8 cellular contexts compared by ENCODE assay signal in genomic region chr2:189412330-189412953, GRCh38. TPM values are rescaled to one million over a fixed set of nuclear protein-coding genes. Genes with fewer than 3 reads are reported as not detected.
A peak's percentile ranks its signal among the peaks of the same experiment; 100 is the strongest.
DNase-seq lines count a peak whose midpoint lies in the region; ATAC-seq and TF ChIP-seq lines count a peak whose summit lies in the region.

No MANE protein-coding gene starts in this region.

- H3K36me3 ChIP-seq in GM23338 (ENCODE audit: insufficient read depth), result no peaks in the 10 kb centered on the region
- H3K36me3 ChIP-seq in MG63, result no peaks in the 10 kb centered on the region
- no peaks in the 10 kb centered on the region for H3K36me3 ChIP-seq in subcutaneous abdominal adipose tissue (ENCODE audit: control insufficient read depth in 5 of 5, insufficient read depth in 5 of 5, low read length in 5 of 5)

- H3K9me3 Mint-ChIP-seq in T-helper 2 cell treated with Interferon-gamma antibody and Interleukin-4, amounts not matched to agents 5 μg/mL and 100 μg/mL, for 36 hours, result no peaks in the 10 kb centered on the region
- H3K9me3 Mint-ChIP-seq in GM23338 (no peaks in the 10 kb centered on the region), mesothelial cell of epicardium (peaks cover 9% of the 10 kb centered on the region)

- no peak; the same call in 2 of the 3 replicates for ATAC-seq in GM23338

- no peak overlapping the region for H3K4me3 Mint-ChIP-seq in T-helper 2 cell treated with Interferon-gamma antibody and Interleukin-4, amounts not matched to agents 5 μg/mL and 100 μg/mL, for 36 hours
- no peak overlapping the region for H3K4me3 Mint-ChIP-seq in GM23338
- no peak overlapping the region for H3K4me3 Mint-ChIP-seq in mesothelial cell of epicardium

- TF ChIP-seq CTCF in GM23338 (conservative IDR thresholded peaks at IDR 0.05; ENCODE audit: low read depth in 2 of 2) (peak; percentile 84 to 91), mesothelial cell of epicardium (IDR thresholded peaks at IDR 0.05; ENCODE audit: unreplicated experiment) (peak; percentile 81)

- no peaks in the 10 kb centered on the region; the same call in none of the 2 replicates for H3K9me3 ChIP-seq in MG63
- no peaks in the 10 kb centered on the region for H3K9me3 ChIP-seq in subcutaneous abdominal adipose tissue (ENCODE audit: control insufficient read depth in 5 of 5, low read length in 5 of 5)

- no peaks in the 10 kb centered on the region for H3K36me3 Mint-ChIP-seq in T-helper 2 cell treated with Interferon-gamma antibody and Interleukin-4, amounts not matched to agents 5 μg/mL and 100 μg/mL, for 36 hours (ENCODE audit: low read depth)
- H3K36me3 Mint-ChIP-seq in GM23338 (ENCODE audit: low read depth), result no peaks in the 10 kb centered on the region
- H3K36me3 Mint-ChIP-seq in mesothelial cell of epicardium, result no peaks in the 10 kb centered on the region

- no peaks in the 10 kb centered on the region for H3K9me2 ChIP-seq in GM23338 (ENCODE audit: insufficient read depth)

- H3K4me1 ChIP-seq in GM23338 (ENCODE audit: insufficient read depth) (peaks cover 4% of the 10 kb centered on the region; the same call in 1 of the 2 replicates), subcutaneous abdominal adipose tissue (ENCODE audit: control insufficient read depth in 5 of 5, insufficient read depth in 5 of 5, low read length in 5 of 5) (peaks cover 0 to 17% (median 10%) of the 10 kb centered on the region in 5 donors)

- no peak overlapping the region for H2AFZ ChIP-seq in GM23338

- peak in 3 of 5 experiments; percentile 5 to 46 (median 17) for DNase-seq in T-helper 2 cell
- DNase-seq in T-helper 2 cell treated with Interferon-gamma antibody and Interleukin-4, amounts not matched to agents 5 μg/mL and 100 μg/mL, for 36 hours (ENCODE audit: low spot score), result no peak
- DNase-seq in GM23338 (ENCODE audit: low spot score), result peak; percentile 47
- peak; percentile 11 for DNase-seq in MG63
- DNase-seq in T-helper 1 cell, result peak in 3 of 5 donors; percentile 12 to 46 (median 30)
- peak; percentile 73 for DNase-seq in dedifferentiated amniotic fluid mesenchymal stem cell (ENCODE audit: extremely low spot score)
- peak in 1 of 2 experiments; percentile 67 for DNase-seq in mesothelial cell of epicardium (ENCODE audit: low spot score in 2 of 2, unreplicated experiment in 2 of 2)

- H3K27me3 ChIP-seq in GM23338 (ENCODE audit: insufficient read depth), result no peaks in the 10 kb centered on the region
- H3K27me3 ChIP-seq in MG63, result no peaks in the 10 kb centered on the region
- no peaks in the 10 kb centered on the region for H3K27me3 ChIP-seq in subcutaneous abdominal adipose tissue (ENCODE audit: control insufficient read depth in 5 of 5, insufficient read depth in 4 of 5, low read length in 5 of 5)

- H3K27ac ChIP-seq in GM23338 (ENCODE audit: low read depth), result no peak overlapping the region
- H3K27ac ChIP-seq in subcutaneous abdominal adipose tissue (ENCODE audit: low read depth, low read length), result peak overlapping the region; percentile 83

- no peak overlapping the region for H3K4me3 ChIP-seq in GM23338
- H3K4me3 ChIP-seq in MG63, result no peak overlapping the region
- no peak overlapping the region for H3K4me3 ChIP-seq in subcutaneous abdominal adipose tissue (ENCODE audit: low read depth in 1 of 5, low read length in 5 of 5)

- H4K20me1 ChIP-seq in GM23338 (replicated peaks; ENCODE audit: insufficient read depth), result no peaks in the 10 kb centered on the region

- H3K27me3 Mint-ChIP-seq in T-helper 2 cell treated with Interferon-gamma antibody and Interleukin-4, amounts not matched to agents 5 μg/mL and 100 μg/mL, for 36 hours (ENCODE audit: low read depth), result no peaks in the 10 kb centered on the region
- H3K27me3 Mint-ChIP-seq in GM23338 (ENCODE audit: insufficient read depth, low read depth, poor library complexity), result no peaks in the 10 kb centered on the region
- H3K27me3 Mint-ChIP-seq in mesothelial cell of epicardium (ENCODE audit: low read depth), result no peaks in the 10 kb centered on the region

- no peaks in the 10 kb centered on the region for H3F3A ChIP-seq in GM23338 (replicated peaks; ENCODE audit: low read depth)

- H3K79me2 ChIP-seq in GM23338 (replicated peaks; ENCODE audit: insufficient read depth), result no peaks in the 10 kb centered on the region

- H3K27ac Mint-ChIP-seq in T-helper 2 cell treated with Interferon-gamma antibody and Interleukin-4, amounts not matched to agents 5 μg/mL and 100 μg/mL, for 36 hours, result no peak overlapping the region
- H3K27ac Mint-ChIP-seq in GM23338 (no peak overlapping the region), mesothelial cell of epicardium (peak overlapping the region; percentile 85)

- H3K9ac ChIP-seq in subcutaneous abdominal adipose tissue (ENCODE audit: low read length in 5 of 5), result no peak overlapping the region

- peaks cover 8% of the 10 kb centered on the region for H3K4me1 Mint-ChIP-seq in T-helper 2 cell treated with Interferon-gamma antibody and Interleukin-4, amounts not matched to agents 5 μg/mL and 100 μg/mL, for 36 hours (ENCODE audit: low read depth)
- peaks cover 8% of the 10 kb centered on the region for H3K4me1 Mint-ChIP-seq in GM23338
- H3K4me1 Mint-ChIP-seq in mesothelial cell of epicardium, result peaks cover 47% of the 10 kb centered on the region

- H3K4me2 ChIP-seq in GM23338, result no peak overlapping the region

TF ChIP-seq in GM23338, 12 proteins besides CTCF, POLR2A, EP300 and RAD21 (continues in another document):
- TF ChIP-seq ZNF462 (CRISPR knock-in tag; IDR thresholded peaks at IDR 0.05), result no peak
- no peak for TF ChIP-seq ZNF114 (CRISPR knock-in tag; IDR thresholded peaks at IDR 0.05)
- no peak for TF ChIP-seq CREB1 (CRISPR knock-in tag; IDR thresholded peaks at IDR 0.05; ENCODE audit: low read depth)
- no peak for TF ChIP-seq POLR2AphosphoS5 (IDR thresholded peaks at IDR 0.05; ENCODE audit: low read depth)
- TF ChIP-seq NANOG (IDR thresholded peaks at IDR 0.05; ENCODE audit: borderline replicate concordance), result no peak
- TF ChIP-seq EZH2phosphoT487 (IDR thresholded peaks at IDR 0.05; ENCODE audit: unreplicated experiment), result no peak
- no peak for TF ChIP-seq JUNB (IDR thresholded peaks at IDR 0.05; ENCODE audit: unreplicated experiment)
- no peak for TF ChIP-seq EZH2 (IDR thresholded peaks at IDR 0.05; ENCODE audit: low read depth, unreplicated experiment)
- no peak for TF ChIP-seq ZNF331 (CRISPR knock-in tag; IDR thresholded peaks at IDR 0.05; ENCODE audit: low read depth)

RNA-seq across cellular contexts. Expression of gene WDR75, which starts 28.8 kb away (rescaled TPM):
- 77.4 and 80.9 TPM in 2 replicates for total RNA-seq in GM23338 (2014; rRNA removed; shearing (Covaris generic))
- polyA plus RNA-seq in GM23338 (2016; fragmentation: Nextera tagmentation; extraction: Ambion mirVana), result 47.9 and 57.2 TPM in 2 replicates
- total RNA-seq in MG63 (2014; rRNA removed; shearing (Covaris generic); ENCODE audit: low replicate concordance), result 52.8 and 68.4 TPM in 2 replicates
- 58.2 to 61.4 TPM (median 60.7 TPM) in 3 replicates for total RNA-seq in mesothelial cell of epicardium
